ENCODE assay signal across 12 cellular contexts in genomic region chr3:12436514-12437222, GRCh38. TPM values are rescaled to one million over a fixed set of nuclear protein-coding genes. Genes with fewer than 3 reads are reported as not detected.
DNase-seq lines count a peak whose midpoint lies in the region; ATAC-seq and TF ChIP-seq lines count a peak whose summit lies in the region.
"Had no signal": no experiment of that assay in that cellular context is flagged by ENCODE, and none has a peak within 500 bp of the region (broad histone marks: within the 10 kb centered on the region; RNA-seq: fewer than 3 reads in every experiment).

No MANE protein-coding gene starts in this region.

- no peak for TF ChIP-seq POLR2A in suprapubic skin (IDR thresholded peaks at IDR 0.05)

- TF ChIP-seq EP300 in suprapubic skin (IDR thresholded peaks at IDR 0.05) = no peak

- TF ChIP-seq CTCF in suprapubic skin (IDR thresholded peaks at IDR 0.05) = no peak
- TF ChIP-seq CTCF in mucosa of descending colon (IDR thresholded peaks at IDR 0.05) = no peak

- H3K4me1 ChIP-seq in suprapubic skin = no peaks in the 10 kb centered on the region
- peaks cover 15% of the 10 kb centered on the region for H3K4me1 ChIP-seq in mucosa of descending colon (ENCODE audit: low read depth)
- H3K4me1 ChIP-seq: breast epithelium had no signal

- intact Hi-C loops in mucosa of descending colon (cut with DNase I, micrococcal nuclease) = no loop called here

- H3K27me3 ChIP-seq in suprapubic skin = peaks cover 3% of the 10 kb centered on the region
- H3K27me3 ChIP-seq: breast epithelium had no signal

- peak; percentile 28 for DNase-seq in GM04504 (ENCODE audit: low read depth)
- DNase-seq in astrocyte of the hippocampus (ENCODE audit: low read depth, low spot score) = peak; percentile 55
- DNase-seq in kidney glomerular epithelial cell (lab: John Stamatoyannopoulos, UW) = peak; percentile 11
- no peak for DNase-seq in suprapubic skin (ENCODE audit: low spot score in 2 of 2)
- no peak for DNase-seq in mucosa of descending colon
- no peak for DNase-seq in NCI-H1436 (lab: John Stamatoyannopoulos, UW)
- DNase-seq in stimulated activated CD4-positive, alpha-beta T cell treated with anti-CD3 and anti-CD28 coated beads, Interleukin-4, amount 100 ng/mL, for 4 hours = no peak
- DNase-seq: activated CD4-positive, alpha-beta T cell treated with anti-CD3 and anti-CD28 coated beads for 36 hours; COR-L47; NCI-H226 had no signal

- H3K36me3 ChIP-seq in suprapubic skin (no peaks in the 10 kb centered on the region), mucosa of descending colon (ENCODE audit: low read depth) (no peaks in the 10 kb centered on the region)
- H3K36me3 ChIP-seq: breast epithelium had no signal

- H3K27ac ChIP-seq in suprapubic skin = peak overlapping the region; percentile 58

- ATAC-seq in GM21367 (IDR thresholded peaks at IDR 0.05; ENCODE audit: unreplicated experiment) = no peak
- no peak for ATAC-seq in mucosa of descending colon
- ATAC-seq: activated CD4-positive, alpha-beta T cell treated with anti-CD3 and anti-CD28 coated beads for 36 hours had no signal

- no peaks in the 10 kb centered on the region for H3K9me3 ChIP-seq in suprapubic skin
- no peaks in the 10 kb centered on the region for H3K9me3 ChIP-seq in mucosa of descending colon
- H3K9me3 ChIP-seq: breast epithelium had no signal

- 49% methylated on average over 12 of the region's 12 CpGs for WGBS in suprapubic skin

- H3K4me3 ChIP-seq in suprapubic skin (no peak overlapping the region), mucosa of descending colon (no peak overlapping the region)

RNA-seq across cellular contexts. Expression of gene TSEN2, which starts 47.6 kb away (rescaled TPM):
- total RNA-seq in suprapubic skin (10 to 100 TPM; 13.6 to 26.1 (median 15.3) TPM), mucosa of descending colon (10 to 100 TPM; 18.2 to 29.7 (median 28.8) TPM)

Comparison
In these comparisons a context has a peak if more than half of its experiments do, and no peak if none do; other contexts are left out.
1. DNase-seq: peak in GM04504 (single experiment), astrocyte of the hippocampus (single experiment) and kidney glomerular epithelial cell (single experiment); none in suprapubic skin (0 of 2), mucosa of descending colon (0 of 3), NCI-H1436 (single experiment) and stimulated activated CD4-positive, alpha-beta T cell treated with anti-CD3 and anti-CD28 coated beads, Interleukin-4, amount 100 ng/mL, for 4 hours (0 of 2).